ENCODE assay signal across 8 cellular contexts in genomic region chr12:10190558-10191388, GRCh38.
DNase-seq lines count a peak whose midpoint lies in the region; TF ChIP-seq lines count a peak whose summit lies in the region.

No MANE protein-coding gene starts in this region.

- DNase-seq in SHP77 (lab: John Stamatoyannopoulos, UW) (peak; percentile 1 to 8), SHP77 treated with DMSO at 0.1 percent for 48 hours (lab: John Stamatoyannopoulos, UW) (no peak), HFF-Myc (ENCODE audit: extremely low read depth, low read depth) (no peak), NCI-H1105 treated with DMSO at 0.1 percent for 48 hours (lab: John Stamatoyannopoulos, UW) (peak; percentile 71), cerebellar cortex (ENCODE audit: low spot score) (peak; percentile 80), left kidney (ENCODE audit: low read depth, low spot score) (peak; percentile 87)
- peak; percentile 15 for DNase-seq in stimulated activated CD8-positive, alpha-beta memory T cell treated with anti-CD3 and anti-CD28 coated beads, Interleukin-4, amount 100 ng/mL, for 24 hours (ENCODE audit: low read depth)

- H3K4me3 ChIP-seq in HFF-Myc (replicated peaks; ENCODE audit: low read depth, low read length): no peak overlapping the region

- TF ChIP-seq CTCF in HFF-Myc (IDR thresholded peaks at IDR 0.05; ENCODE audit: low read depth, low read length, missing control alignments) (peak; percentile 80), VCaP (conservative IDR thresholded peaks at IDR 0.05) (peak; percentile 92)

- no peak overlapping the region for H3K27ac ChIP-seq in VCaP

Comparison
In these comparisons a context has a peak if more than half of its experiments do, and no peak if none do; other contexts are left out.
1. DNase-seq: peak in SHP77 (2 of 2), NCI-H1105 treated with DMSO at 0.1 percent for 48 hours (single experiment), cerebellar cortex (single experiment), left kidney (single experiment) and stimulated activated CD8-positive, alpha-beta memory T cell treated with anti-CD3 and anti-CD28 coated beads, Interleukin-4, amount 100 ng/mL, for 24 hours (single experiment); none in SHP77 treated with DMSO at 0.1 percent for 48 hours (single experiment) and HFF-Myc (single experiment).